ENCODE assay signal across 23 cellular contexts in genomic region chr17:231966-232807, GRCh38. TPM values are rescaled to one million over a fixed set of nuclear protein-coding genes. Genes with fewer than 3 reads are reported as not detected.
DNase-seq lines count a peak whose midpoint lies in the region; ATAC-seq, FAIRE-seq and TF ChIP-seq lines count a peak whose summit lies in the region.
"Had no signal": no experiment of that assay in that cellular context is flagged by ENCODE, and none has a peak within 500 bp of the region (broad histone marks: within the 10 kb centered on the region; RNA-seq: fewer than 3 reads in every experiment).

No MANE protein-coding gene starts in this region.

- WGBS in pancreas, 2 donors: 80 to 81% methylated on average over 24 of the region's 24 CpGs

- no peaks in the 10 kb centered on the region for H3K27me3 Mint-ChIP-seq in natural killer cell treated with Interleukin-12 subunit alpha and Interleukin-12 subunit beta and Interleukin-15 and Interleukin-18, amount 100 ng/mL, for 72 hours
- no peaks in the 10 kb centered on the region for H3K27me3 Mint-ChIP-seq in natural killer cell (ENCODE audit: low read depth in 2 of 2)
- H3K27me3 Mint-ChIP-seq: stimulated activated naive CD8-positive, alpha-beta T cell treated with anti-CD3 and anti-CD28 coated beads, Interleukin-15, Interleukin-2, amounts not matched to agents 100 ng/mL and 50 ng/mL, for 24 hours had no signal

- no peaks in the 10 kb centered on the region for H3K36me3 Mint-ChIP-seq in natural killer cell treated with Interleukin-12 subunit alpha and Interleukin-12 subunit beta and Interleukin-15 and Interleukin-18, amount 100 ng/mL, for 72 hours
- H3K36me3 Mint-ChIP-seq in natural killer cell: no peaks in the 10 kb centered on the region
- H3K36me3 Mint-ChIP-seq: IgD-negative memory B cell, mesothelial cell of epicardium had no signal

- DNase-seq in natural killer cell treated with Interleukin-12 subunit alpha and Interleukin-12 subunit beta and Interleukin-15 and Interleukin-18, amount 100 ng/mL, for 72 hours (ENCODE audit: low spot score): no peak
- no peak for DNase-seq in natural killer cell
- peak; percentile 6 for DNase-seq in left ventricle myocardium inferior
- DNase-seq in pancreas: peak in 5 of 6 donors; percentile 1 to 45 (median 17)
- peak; percentile 7 for DNase-seq in uterus
- no peak for DNase-seq in LoVo (ENCODE audit: low spot score)
- DNase-seq in NCI-H526 (lab: John Stamatoyannopoulos, UW): no peak
- DNase-seq in cerebellar nuclear complex (lab: John Stamatoyannopoulos, UW): no peak
- DNase-seq: activated gamma-delta T cell, COR-L47, GM23248, MV-4-11, NCI-H2029 treated with DMSO at 0.1 percent for 48 hours, NCI-H748 treated with DMSO at 0.1 percent for 48 hours had no signal

- peaks cover 0 to 9% of the 10 kb centered on the region in 2 donors for H3K4me1 Mint-ChIP-seq in natural killer cell treated with Interleukin-12 subunit alpha and Interleukin-12 subunit beta and Interleukin-15 and Interleukin-18, amount 100 ng/mL, for 72 hours (ENCODE audit: low read depth in 2 of 2)
- no peaks in the 10 kb centered on the region for H3K4me1 Mint-ChIP-seq in natural killer cell

- H3K4me3 ChIP-seq in left ventricle myocardium inferior (no peak overlapping the region), pancreas (no peak overlapping the region), uterus (no peak overlapping the region)
- H3K4me3 ChIP-seq: GM23248, ovary had no signal

- peak overlapping the region; percentile 49 for H3K4me3 Mint-ChIP-seq in natural killer cell treated with Interleukin-12 subunit alpha and Interleukin-12 subunit beta and Interleukin-15 and Interleukin-18, amount 100 ng/mL, for 72 hours
- H3K4me3 Mint-ChIP-seq in natural killer cell: no peak overlapping the region
- H3K4me3 Mint-ChIP-seq: dendritic cell treated with granulocyte-macrophage colony-stimulating factor and Interleukin-4, amounts not matched to agents 40 ng/mL and 50 ng/mL, for 4 days; mesothelial cell of epicardium; stimulated activated naive CD8-positive, alpha-beta T cell treated with anti-CD3 and anti-CD28 coated beads, Interleukin-15, Interleukin-2, amounts not matched to agents 100 ng/mL and 50 ng/mL, for 24 hours had no signal

- H3K27me3 ChIP-seq in left ventricle myocardium inferior (ENCODE audit: low read depth) (peaks cover 14% of the 10 kb centered on the region), pancreas (no peaks in the 10 kb centered on the region), uterus (no peaks in the 10 kb centered on the region)
- H3K27me3 ChIP-seq: ovary had no signal

- H3K4me1 ChIP-seq in left ventricle myocardium inferior (peaks cover 38% of the 10 kb centered on the region), pancreas (no peaks in the 10 kb centered on the region), uterus (no peaks in the 10 kb centered on the region)

- TF ChIP-seq POLR2A in uterus (IDR thresholded peaks at IDR 0.05): no peak

- H3K27ac ChIP-seq in left ventricle myocardium inferior (replicated peaks) (peak overlapping the region; percentile 87), pancreas (no peak overlapping the region), uterus (no peak overlapping the region)
- H3K27ac ChIP-seq: GM23248, ovary had no signal

- FAIRE-seq in pancreas (lab: Jason Lieb, UNC): no peak
- FAIRE-seq: astrocyte, GM12892, islet of Langerhans, RCC 7860 had no signal

- TF ChIP-seq CTCF in natural killer cell (IDR thresholded peaks at IDR 0.05) (no peak), left ventricle myocardium inferior (IDR thresholded peaks at IDR 0.05; ENCODE audit: borderline replicate concordance) (no peak), pancreas (IDR thresholded peaks at IDR 0.05) (no peak), uterus (IDR thresholded peaks at IDR 0.05) (no peak)

- ATAC-seq in natural killer cell treated with Interleukin-12 subunit alpha and Interleukin-12 subunit beta and Interleukin-15 and Interleukin-18, amount 100 ng/mL, for 72 hours: no peak
- no peak for ATAC-seq in natural killer cell
- ATAC-seq in pancreas: peak in 2 of 4 donors; percentile 6 to 27

- intact Hi-C loops in natural killer cell (cut with micrococcal nuclease) (no loop called here), left ventricle myocardium inferior (cut with micrococcal nuclease) (no loop called here), pancreas (cut with DNase I) (no loop called here), uterus (cut with DNase I; ENCODE audit: low total_unique reads) (no loop called here)

- H3K36me3 ChIP-seq in left ventricle myocardium inferior (no peaks in the 10 kb centered on the region), pancreas (no peaks in the 10 kb centered on the region), uterus (no peaks in the 10 kb centered on the region)
- H3K36me3 ChIP-seq: ovary had no signal

- no peaks in the 10 kb centered on the region for H3K9me3 Mint-ChIP-seq in natural killer cell treated with Interleukin-12 subunit alpha and Interleukin-12 subunit beta and Interleukin-15 and Interleukin-18, amount 100 ng/mL, for 72 hours
- no peaks in the 10 kb centered on the region for H3K9me3 Mint-ChIP-seq in natural killer cell
- H3K9me3 Mint-ChIP-seq: IgD-negative memory B cell; mesothelial cell of epicardium; stimulated activated naive CD8-positive, alpha-beta T cell treated with anti-CD3 and anti-CD28 coated beads, Interleukin-15, Interleukin-2, amounts not matched to agents 100 ng/mL and 50 ng/mL, for 24 hours had no signal

- no peaks in the 10 kb centered on the region for H3K9me3 ChIP-seq in left ventricle myocardium inferior (replicated peaks)
- H3K9me3 ChIP-seq in pancreas: no peaks in the 10 kb centered on the region
- no peaks in the 10 kb centered on the region for H3K9me3 ChIP-seq in uterus
- H3K9me3 ChIP-seq: ovary had no signal

- H3K27ac Mint-ChIP-seq in natural killer cell treated with Interleukin-12 subunit alpha and Interleukin-12 subunit beta and Interleukin-15 and Interleukin-18, amount 100 ng/mL, for 72 hours: peak overlapping the region in 1 of 2 donors; percentile 68
- H3K27ac Mint-ChIP-seq in natural killer cell: no peak overlapping the region
- H3K27ac Mint-ChIP-seq: dendritic cell treated with granulocyte-macrophage colony-stimulating factor and Interleukin-4, amounts not matched to agents 40 ng/mL and 50 ng/mL, for 4 days; stimulated activated naive CD8-positive, alpha-beta T cell treated with anti-CD3 and anti-CD28 coated beads, Interleukin-15, Interleukin-2, amounts not matched to agents 100 ng/mL and 50 ng/mL, for 24 hours had no signal

RNA-seq across cellular contexts. Expression of gene DOC2B, which starts 50.7 kb away (rescaled TPM):
- 10 to 100 TPM in 1 of 2 donors, 1 to 10 TPM in 1; 3.7 to 17.9 TPM for total RNA-seq in natural killer cell treated with Interleukin-12 subunit alpha and Interleukin-12 subunit beta and Interleukin-15 and Interleukin-18, amount 100 ng/mL, for 72 hours
- total RNA-seq in natural killer cell: under 1 TPM in 2 of 3 donors, not detected in 1; 0.07 to 0.20 TPM
- 2.7 TPM for total RNA-seq in left ventricle myocardium inferior
- total RNA-seq in pancreas: 10 to 100 TPM in 4 of 6 donors, 1 to 10 TPM in 2; 4.9 to 25.1 (median 11.5) TPM
- polyA plus RNA-seq in pancreas: 10 to 100 TPM in 1 of 2 donors, 1 to 10 TPM in 1; 4.3 to 12.1 TPM
- 10 to 100 TPM in 1 of 4 donors, 1 to 10 TPM in 3; 3.8 to 45.3 (median 7.1) TPM for total RNA-seq in uterus
- total RNA-seq: GM23248 had no signal
- polyA plus RNA-seq: IgD-negative memory B cell had no signal

Comparison
In these comparisons a context has a peak if more than half of its experiments do, and no peak if none do; other contexts are left out.
1. DNase-seq: peak in left ventricle myocardium inferior (single experiment), pancreas (5 of 6) and uterus (2 of 2); none in natural killer cell treated with Interleukin-12 subunit alpha and Interleukin-12 subunit beta and Interleukin-15 and Interleukin-18, amount 100 ng/mL, for 72 hours (single experiment), natural killer cell (single experiment), LoVo (single experiment), NCI-H526 (0 of 2) and cerebellar nuclear complex (0 of 2).